Comparison of ENCODE assay signal across 23 cellular contexts in the genomic region with DNA sequence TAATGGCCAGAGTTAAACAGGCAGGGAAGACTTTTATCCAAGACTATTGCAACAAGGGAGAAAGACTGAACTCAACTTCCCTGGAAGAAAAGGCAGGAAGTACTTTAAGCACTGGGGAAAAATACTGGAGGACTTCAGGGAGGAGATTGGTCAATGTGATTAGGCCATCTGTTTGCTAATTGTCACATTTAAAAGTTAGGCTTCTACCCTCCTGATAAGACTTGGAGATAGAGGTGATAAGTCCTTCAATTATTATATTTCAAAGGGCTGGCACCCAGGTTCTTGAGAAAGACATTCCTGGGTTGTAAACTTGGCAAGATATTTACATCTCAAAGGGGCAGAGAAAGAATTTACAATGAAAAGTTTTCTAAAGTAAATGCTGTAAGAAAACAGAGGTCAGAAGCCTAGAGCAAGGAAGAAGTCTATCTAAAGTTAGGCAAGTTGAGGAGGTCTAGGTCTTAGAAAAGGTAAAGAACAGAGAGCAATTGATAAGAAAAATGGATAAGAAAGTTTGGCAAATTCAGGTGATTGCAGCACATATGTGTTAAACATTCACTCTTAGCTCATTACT. TPM values are rescaled to one million over a fixed set of nuclear protein-coding genes. Genes with fewer than 3 reads are reported as not detected.
DNase-seq lines count a peak whose midpoint lies in the region; ATAC-seq, FAIRE-seq and TF ChIP-seq lines count a peak whose summit lies in the region.
"Had no signal": no experiment of that assay in that cellular context is flagged by ENCODE, and none has a peak within 500 bp of the region (broad histone marks: within the 10 kb centered on the region; RNA-seq: fewer than 3 reads in every experiment).

No MANE protein-coding gene starts in this region.

- peaks cover 11% of the 10 kb centered on the region for H3K4me1 Mint-ChIP-seq in endodermal cell

- ATAC-seq in HG03439 (IDR thresholded peaks at IDR 0.05; ENCODE audit: unreplicated experiment) (no peak), HG03108 (IDR thresholded peaks at IDR 0.05; ENCODE audit: unreplicated experiment) (no peak)
- ATAC-seq: HCT116, HepG2, PC-3, SK-N-SH treated with all-trans-retinoic acid at 6 μM for 48 hours had no signal

- no peaks in the 10 kb centered on the region for H3K9me3 ChIP-seq in HUES64 (ENCODE audit: insufficient read depth, low read depth, low read length)
- peaks cover 32% of the 10 kb centered on the region for H3K9me3 ChIP-seq in endodermal cell (ENCODE audit: control insufficient read depth, low read length)
- H3K9me3 ChIP-seq: SJCRH30 had no signal

- no peak overlapping the region for H3K4me3 Mint-ChIP-seq in endodermal cell

- H3K27ac ChIP-seq in HUES64 (ENCODE audit: low read depth, low read length): peak overlapping the region; percentile 63; the same call in 1 of the 2 replicates
- H3K27ac ChIP-seq in endodermal cell (ENCODE audit: low read depth, low read length): no peak overlapping the region
- H3K27ac ChIP-seq: SJCRH30 had no signal

- H3K4me1 ChIP-seq in HUES64 (ENCODE audit: insufficient read depth, low read length) (peaks cover 9% of the 10 kb centered on the region; the same call in 1 of the 2 replicates), endodermal cell (ENCODE audit: control insufficient read depth, insufficient read depth, low read length) (no peaks in the 10 kb centered on the region)
- H3K4me1 ChIP-seq: SJCRH30 had no signal

- H3K36me3 ChIP-seq in HUES64 (ENCODE audit: insufficient read depth, low read length): peaks cover 9% of the 10 kb centered on the region
- peaks cover 19% of the 10 kb centered on the region for H3K36me3 ChIP-seq in endodermal cell (ENCODE audit: control insufficient read depth, insufficient read depth, low read length)
- H3K36me3 ChIP-seq: SJCRH30 had no signal

- peaks cover 27% of the 10 kb centered on the region for H3K9me3 Mint-ChIP-seq in endodermal cell

- FAIRE-seq in GM19239 (lab: Jason Lieb, UNC): no peak
- FAIRE-seq: H1, HepG2 had no signal

- DNase-seq in ELF-1 (ENCODE audit: low read depth, low spot score): peak; percentile 25
- no peak for DNase-seq in endodermal cell
- DNase-seq in iPS-NIHi7 (ENCODE audit: extremely low spot score): peak; percentile 17
- no peak for DNase-seq in GM19239 (ENCODE audit: insufficient read length, low spot score)
- no peak for DNase-seq in SHP77 (lab: John Stamatoyannopoulos, UW)
- DNase-seq: KBM-7, MV-4-11, NCI-H1105, NCI-H146, NCI-H1930, NCI-H2107, NCI-H524, NCI-H748 treated with DMSO at 0.1 percent for 48 hours, PC-3, SJCRH30 had no signal

- no peak overlapping the region for H3K4me3 ChIP-seq in HUES64 (ENCODE audit: low read length)
- no peak overlapping the region for H3K4me3 ChIP-seq in endodermal cell (ENCODE audit: low read length)
- H3K4me3 ChIP-seq: SJCRH30 had no signal

- TF ChIP-seq CTCF in endodermal cell (conservative IDR thresholded peaks at IDR 0.05): no peak

- H3K27me3 ChIP-seq in HUES64 (ENCODE audit: insufficient read depth, low read length) (no peaks in the 10 kb centered on the region), endodermal cell (ENCODE audit: control insufficient read depth, insufficient read depth, low read length, poor library complexity, severe bottlenecking) (no peaks in the 10 kb centered on the region)
- H3K27me3 ChIP-seq: SJCRH30 had no signal

- H3K27ac Mint-ChIP-seq in endodermal cell: peak overlapping the region; percentile 66

- H3K36me3 Mint-ChIP-seq in endodermal cell (ENCODE audit: low read depth): peaks cover 30% of the 10 kb centered on the region

- no peak overlapping the region for H3K9ac ChIP-seq in HUES64 (ENCODE audit: low read depth, low read length)
- no peak overlapping the region for H3K9ac ChIP-seq in endodermal cell (ENCODE audit: extremely low read depth, low read length, poor library complexity, severe bottlenecking)

- no peaks in the 10 kb centered on the region for H3K27me3 Mint-ChIP-seq in endodermal cell (ENCODE audit: insufficient read depth)

RNA-seq across cellular contexts. Expression of a gene that starts 48.4 kb away (rescaled TPM):
- polyA plus RNA-seq in HUES64 (2013, experiment 1 of 2): 11.8 TPM
- 15.2 TPM for polyA plus RNA-seq in HUES64 (2013, experiment 2 of 2)
- 10 to 100 TPM; 45.6 to 51.6 TPM for total RNA-seq in endodermal cell
- polyA plus RNA-seq in endodermal cell (2013, experiment 1 of 2): 18.1 TPM
- polyA plus RNA-seq in endodermal cell (2013, experiment 2 of 2): 18.8 TPM
- total RNA-seq: MCF 10A had no signal

Comparison
In these comparisons a context has a peak if more than half of its experiments do, and no peak if none do; other contexts are left out.
1. DNase-seq: peak in ELF-1 (single experiment) and iPS-NIHi7 (single experiment); none in endodermal cell (single experiment), GM19239 (single experiment) and SHP77 (0 of 2).